1 cellular context compared by ENCODE assay signal in genomic region chr1:150576367-150576711, GRCh38.
TF ChIP-seq lines count a peak whose summit lies in the region.

No MANE protein-coding gene starts in this region.

TF ChIP-seq in SK-N-SH treated with all-trans-retinoic acid at 6 μM for 48 hours, 23 proteins besides CTCF, POLR2A, EP300 and RAD21 (continued from another document):
- TF ChIP-seq PATZ1 (CRISPR knock-in tag; IDR thresholded peaks at IDR 0.05; ENCODE audit: borderline replicate concordance) (no peak), TOX (CRISPR knock-in tag; IDR thresholded peaks at IDR 0.05; ENCODE audit: borderline replicate concordance) (no peak; the same call in 1 of the 2 replicates), BACH2 (CRISPR knock-in tag; IDR thresholded peaks at IDR 0.05; ENCODE audit: borderline replicate concordance) (no peak), ZNF70 (CRISPR knock-in tag; IDR thresholded peaks at IDR 0.05) (no peak), OSR1 (CRISPR knock-in tag; IDR thresholded peaks at IDR 0.05) (no peak), ESRRG (CRISPR knock-in tag; IDR thresholded peaks at IDR 0.05) (no peak), ZFP3 (CRISPR knock-in tag; IDR thresholded peaks at IDR 0.05) (no peak), TSHZ2 (CRISPR knock-in tag; IDR thresholded peaks at IDR 0.05) (no peak), CSRNP3 (CRISPR knock-in tag; IDR thresholded peaks at IDR 0.05) (no peak), RARB (CRISPR knock-in tag; IDR thresholded peaks at IDR 0.05) (no peak), PPARA (CRISPR knock-in tag; IDR thresholded peaks at IDR 0.05; ENCODE audit: borderline replicate concordance) (no peak)
